ENCODE assay signal across 8 cellular contexts in the genomic region with DNA sequence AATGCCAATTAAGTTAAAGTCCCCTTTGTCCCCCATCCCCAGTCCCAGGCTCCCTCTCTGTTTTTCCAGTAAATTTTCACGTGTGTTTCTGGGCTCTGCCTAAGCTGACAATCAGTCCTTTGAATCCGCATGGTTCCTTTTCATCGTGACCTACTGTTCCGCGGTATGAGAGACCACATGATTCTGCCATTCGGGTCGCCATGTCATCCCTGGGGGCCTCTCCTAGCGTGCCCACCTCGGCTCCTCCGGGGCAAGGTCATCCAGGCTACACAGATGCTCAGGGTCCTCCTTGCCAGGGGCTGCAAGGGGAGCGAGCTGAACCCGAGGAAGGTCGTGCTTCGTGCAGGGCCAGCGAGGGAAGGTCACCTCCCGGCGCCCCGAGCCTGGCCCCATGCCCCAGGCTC.
DNase-seq lines count a peak whose midpoint lies in the region; ATAC-seq and TF ChIP-seq lines count a peak whose summit lies in the region.

No MANE protein-coding gene starts in this region.

- no peak overlapping the region for H3K23ac ChIP-seq in mesenchymal stem cell (ENCODE audit: low read length in 2 of 2)

- no peak overlapping the region for H3K27ac ChIP-seq in mesenchymal stem cell (ENCODE audit: low read length, poor library complexity, severe bottlenecking)
- peak overlapping the region; percentile 83 to 97 (median 90) for H3K27ac ChIP-seq in tibial nerve

- peak overlapping the region; percentile 87 to 97 for H3K4me3 ChIP-seq in mesenchymal stem cell (ENCODE audit: insufficient read depth in 1 of 2, low read depth in 1 of 2, low read length in 2 of 2)
- peak overlapping the region; percentile 77 to 97 (median 92) for H3K4me3 ChIP-seq in tibial nerve

- peak overlapping the region; percentile 44 for H3K4me2 ChIP-seq in mesenchymal stem cell (ENCODE audit: low read length, poor library complexity, severe bottlenecking)

- H3K9me3 ChIP-seq in mesenchymal stem cell (ENCODE audit: control insufficient read depth, low read length) (no peaks in the 10 kb centered on the region), tibial nerve (no peaks in the 10 kb centered on the region)

- H2AFZ ChIP-seq in mesenchymal stem cell (ENCODE audit: low read depth, low read length): peak overlapping the region; percentile 79

- peak; percentile 12 for ATAC-seq in GM21390 (IDR thresholded peaks at IDR 0.05; ENCODE audit: unreplicated experiment)

- no peak overlapping the region for H2BK5ac ChIP-seq in mesenchymal stem cell (ENCODE audit: low read depth, low read length, poor library complexity, severe bottlenecking)

- TF ChIP-seq CTCF in tibial nerve (IDR thresholded peaks at IDR 0.05): no peak

- H2AK5ac ChIP-seq in mesenchymal stem cell (ENCODE audit: low read length, severe bottlenecking): no peak overlapping the region

- TF ChIP-seq EP300 in tibial nerve (IDR thresholded peaks at IDR 0.05): no peak

- no peaks in the 10 kb centered on the region for H3K36me3 ChIP-seq in mesenchymal stem cell (ENCODE audit: control insufficient read depth in 1 of 2, insufficient read depth in 2 of 2, low read depth in 1 of 2, low read length in 2 of 2)
- no peaks in the 10 kb centered on the region for H3K36me3 ChIP-seq in tibial nerve

- H3K4me1 ChIP-seq in mesenchymal stem cell (ENCODE audit: control insufficient read depth, insufficient read depth, low read depth, low read length) (peaks cover 6% of the 10 kb centered on the region), tibial nerve (peaks cover 0 to 19% (median 2%) of the 10 kb centered on the region in 4 donors)

- no peaks in the 10 kb centered on the region for H3K27me3 ChIP-seq in mesenchymal stem cell (ENCODE audit: control insufficient read depth in 1 of 2, insufficient read depth in 1 of 2, low read length in 2 of 2)
- no peaks in the 10 kb centered on the region for H3K27me3 ChIP-seq in tibial nerve

- H2BK120ac ChIP-seq in mesenchymal stem cell (ENCODE audit: low read depth, low read length): peak overlapping the region; percentile 87

- peak overlapping the region; percentile 95 for H4K91ac ChIP-seq in mesenchymal stem cell (ENCODE audit: low read length)

- H3K4ac ChIP-seq in mesenchymal stem cell (ENCODE audit: low read depth in 1 of 2, low read length in 2 of 2): peak overlapping the region; percentile 29 to 45

- DNase-seq in EL (peak; percentile 33), NCI-H69 (lab: John Stamatoyannopoulos, UW) (peak; percentile 53), cerebellar cortex (ENCODE audit: low spot score) (peak; percentile 52), mesenchymal stem cell (peak; percentile 37), tibial nerve (ENCODE audit: low spot score in 2 of 2) (no peak), NCI-H1092 treated with DMSO at 0.1 percent for 48 hours (lab: John Stamatoyannopoulos, UW) (no peak)
- no peak for DNase-seq in stimulated activated CD4-positive, alpha-beta T cell treated with anti-CD3 and anti-CD28 coated beads, Interleukin-15, amount 100 ng/mL, for 24 hours

- no peak overlapping the region for H2BK12ac ChIP-seq in mesenchymal stem cell (ENCODE audit: low read length in 2 of 2)

- WGBS in mesenchymal stem cell: under 1% methylated on average over 18 of the region's 18 CpGs
- 2 to 3% methylated on average over 10 of the region's 18 CpGs for WGBS in tibial nerve, 2 donors

- no peak for TF ChIP-seq POLR2A in tibial nerve (IDR thresholded peaks at IDR 0.05)

- H4K8ac ChIP-seq in mesenchymal stem cell (ENCODE audit: low read length): peak overlapping the region; percentile 74

- H3K18ac ChIP-seq in mesenchymal stem cell (ENCODE audit: low read depth in 1 of 2, low read length in 2 of 2): peak overlapping the region; percentile 93 to 96

- H3K9ac ChIP-seq in mesenchymal stem cell (ENCODE audit: low read length): peak overlapping the region; percentile 93

- no peak overlapping the region for H2BK15ac ChIP-seq in mesenchymal stem cell (ENCODE audit: low read depth, poor library complexity, severe bottlenecking)

- peak overlapping the region in 1 of 2 experiments; percentile 46 for H3K14ac ChIP-seq in mesenchymal stem cell (ENCODE audit: low read length in 2 of 2)

- no peaks in the 10 kb centered on the region for H3K79me1 ChIP-seq in mesenchymal stem cell (replicated peaks; ENCODE audit: low read length, poor library complexity, severe bottlenecking)

Comparison
In these comparisons a context has a peak if more than half of its experiments do, and no peak if none do; other contexts are left out.
1. DNase-seq: peak in EL (single experiment), NCI-H69 (single experiment), cerebellar cortex (single experiment) and mesenchymal stem cell (single experiment); none in tibial nerve (0 of 2), stimulated activated CD4-positive, alpha-beta T cell treated with anti-CD3 and anti-CD28 coated beads, Interleukin-15, amount 100 ng/mL, for 24 hours (single experiment) and NCI-H1092 treated with DMSO at 0.1 percent for 48 hours (single experiment).